Comparison of ENCODE assay signal across 10 cellular contexts in the genomic region with DNA sequence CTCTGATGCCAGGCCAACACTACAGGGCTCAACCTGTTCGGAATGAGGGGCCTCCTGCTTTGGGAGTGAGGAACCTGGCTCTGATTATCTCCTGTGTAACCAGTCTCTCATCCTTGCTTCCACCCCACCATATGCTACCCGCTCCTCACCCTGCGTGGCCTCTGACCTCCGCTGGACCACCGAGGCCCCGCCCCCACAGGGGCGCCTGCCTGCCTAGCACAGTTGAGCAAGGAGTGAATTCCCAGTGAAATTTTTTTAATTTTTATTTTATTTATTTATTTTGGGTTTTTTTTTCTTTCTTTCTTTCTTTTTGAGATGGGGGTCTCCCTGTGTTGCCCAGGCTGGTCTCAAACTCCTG. TPM values are rescaled to one million over a fixed set of nuclear protein-coding genes. Genes with fewer than 3 reads are reported as not detected.
A peak's percentile ranks its signal among the peaks of the same experiment; 100 is the strongest.
DNase-seq lines count a peak whose midpoint lies in the region; ATAC-seq and TF ChIP-seq lines count a peak whose summit lies in the region.
"Had no signal": no experiment of that assay in that cellular context is flagged by ENCODE, and none has a peak within 500 bp of the region (broad histone marks: within the 10 kb centered on the region; RNA-seq: fewer than 3 reads in every experiment).

No MANE protein-coding gene starts in this region.

- no peak overlapping the region for H2BK12ac ChIP-seq in mesenchymal stem cell (ENCODE audit: low read length in 2 of 2)

- H3K4me1 Mint-ChIP-seq in activated T-cell treated with anti-CD3 and anti-CD28 coated beads, Interleukin-2, amount 50 U/mL, for 72 hours (ENCODE audit: low read depth), result peaks cover 48% of the 10 kb centered on the region
- H3K4me1 Mint-ChIP-seq in activated CD8-positive, alpha-beta T cell treated with anti-CD3 and anti-CD28 coated beads, Interleukin-2, amount 10 ng/mL, durations not matched to agents 7 days and 5 days (ENCODE audit: low read depth), result peaks cover 44% of the 10 kb centered on the region

- H3K36me3 ChIP-seq in mesenchymal stem cell (ENCODE audit: control insufficient read depth in 1 of 2, insufficient read depth in 2 of 2, low read depth in 1 of 2, low read length in 2 of 2), result peaks cover 0 to 14% of the 10 kb centered on the region in 2 experiments
- H3K36me3 ChIP-seq in stomach smooth muscle (ENCODE audit: control insufficient read depth in 2 of 2, insufficient read depth in 2 of 2, low read length in 2 of 2), result no peaks in the 10 kb centered on the region

- POLR2A ChIA-PET in activated CD8-positive, alpha-beta T cell treated with anti-CD3 and anti-CD28 coated beads, Interleukin-2, amount 10 ng/mL, durations not matched to agents 7 days and 5 days (lab: Charles Lee), result interaction anchor here (1.1 kb wide), 1 partner anchor 113 kb away, joined by 4 read pairs; no protein-coding TSS in a partner anchor

- no peak overlapping the region for H2AFZ ChIP-seq in mesenchymal stem cell (ENCODE audit: low read depth, low read length)

- WGBS in mesenchymal stem cell, result 90% methylated on average over 2 of the region's 7 CpGs

- H3K36me3 Mint-ChIP-seq in activated T-cell treated with anti-CD3 and anti-CD28 coated beads, Interleukin-2, amount 50 U/mL, for 72 hours (ENCODE audit: insufficient read depth in 2 of 2), result peaks cover 8 to 10% of the 10 kb centered on the region in 2 donors
- peaks cover 11% of the 10 kb centered on the region for H3K36me3 Mint-ChIP-seq in activated CD8-positive, alpha-beta T cell treated with anti-CD3 and anti-CD28 coated beads, Interleukin-2, amount 10 ng/mL, durations not matched to agents 7 days and 5 days (ENCODE audit: low read depth)

- H3K27me3 Mint-ChIP-seq in activated T-cell treated with anti-CD3 and anti-CD28 coated beads, Interleukin-2, amount 50 U/mL, for 72 hours (ENCODE audit: low read depth), result no peaks in the 10 kb centered on the region
- peaks cover 3% of the 10 kb centered on the region for H3K27me3 Mint-ChIP-seq in activated CD8-positive, alpha-beta T cell treated with anti-CD3 and anti-CD28 coated beads, Interleukin-2, amount 10 ng/mL, durations not matched to agents 7 days and 5 days (ENCODE audit: low read depth)

- no peak overlapping the region for H2BK120ac ChIP-seq in mesenchymal stem cell (ENCODE audit: low read depth, low read length)

- no peak overlapping the region for H4K8ac ChIP-seq in mesenchymal stem cell (ENCODE audit: low read length)

- H2AK5ac ChIP-seq in mesenchymal stem cell (ENCODE audit: low read length, severe bottlenecking), result no peak overlapping the region

- no peak overlapping the region for H4K91ac ChIP-seq in mesenchymal stem cell (ENCODE audit: low read length)

- H3K23ac ChIP-seq in mesenchymal stem cell (ENCODE audit: low read length in 2 of 2), result no peak overlapping the region

- H3K27me3 ChIP-seq in mesenchymal stem cell (ENCODE audit: control insufficient read depth in 1 of 2, insufficient read depth in 1 of 2, low read length in 2 of 2), result peaks cover 0 to 11% of the 10 kb centered on the region in 2 experiments
- peaks cover 14 to 25% of the 10 kb centered on the region in 2 donors for H3K27me3 ChIP-seq in stomach smooth muscle (ENCODE audit: control insufficient read depth in 1 of 2, insufficient read depth in 2 of 2, low read length in 2 of 2)

- H3K79me1 ChIP-seq in mesenchymal stem cell (replicated peaks; ENCODE audit: low read length, poor library complexity, severe bottlenecking), result peaks cover 20% of the 10 kb centered on the region

- peak overlapping the region in 1 of 2 experiments; percentile 85 for H3K4me3 ChIP-seq in mesenchymal stem cell (ENCODE audit: insufficient read depth in 1 of 2, low read depth in 1 of 2, low read length in 2 of 2)
- peak overlapping the region in 1 of 2 donors; percentile 78 for H3K4me3 ChIP-seq in stomach smooth muscle (ENCODE audit: low read length in 2 of 2)

- H3K18ac ChIP-seq in mesenchymal stem cell (ENCODE audit: low read depth in 1 of 2, low read length in 2 of 2), result no peak overlapping the region

- H2BK5ac ChIP-seq in mesenchymal stem cell (ENCODE audit: low read depth, low read length, poor library complexity, severe bottlenecking), result no peak overlapping the region

- DNase-seq in activated T-cell treated with anti-CD3 and anti-CD28 coated beads, Interleukin-2, amount 50 U/mL, for 72 hours, result no peak
- no peak for DNase-seq in activated T-cell treated with anti-CD3 and anti-CD28 coated beads, Interleukin-2, amount 50 U/mL, for 1 hour
- no peak for DNase-seq in activated CD8-positive, alpha-beta T cell treated with anti-CD3 and anti-CD28 coated beads, Interleukin-2, amount 10 ng/mL, durations not matched to agents 7 days and 5 days
- DNase-seq in mesenchymal stem cell, result no peak
- no peak for DNase-seq in GM13977 (ENCODE audit: low spot score)
- DNase-seq: activated effector memory CD4-positive, alpha-beta T cell treated with Interleukin-2 at 50 U/mL for 16 hours; NCI-H446 treated with DMSO at 0.1 percent for 48 hours had no signal

- H3K4me1 ChIP-seq in mesenchymal stem cell (ENCODE audit: control insufficient read depth, insufficient read depth, low read depth, low read length), result peaks cover 36% of the 10 kb centered on the region
- peaks cover 38% of the 10 kb centered on the region for H3K4me1 ChIP-seq in stomach smooth muscle (ENCODE audit: control insufficient read depth, insufficient read depth, low read length)

- H3K14ac ChIP-seq in mesenchymal stem cell (ENCODE audit: low read length in 2 of 2), result no peak overlapping the region

- H3K9me3 Mint-ChIP-seq in activated T-cell treated with anti-CD3 and anti-CD28 coated beads, Interleukin-2, amount 50 U/mL, for 72 hours, result no peaks in the 10 kb centered on the region
- H3K9me3 Mint-ChIP-seq in activated CD8-positive, alpha-beta T cell treated with anti-CD3 and anti-CD28 coated beads, Interleukin-2, amount 10 ng/mL, durations not matched to agents 7 days and 5 days (ENCODE audit: insufficient read depth), result no peaks in the 10 kb centered on the region

- no peak overlapping the region for H2BK15ac ChIP-seq in mesenchymal stem cell (ENCODE audit: low read depth, poor library complexity, severe bottlenecking)

- ATAC-seq in activated T-cell treated with anti-CD3 and anti-CD28 coated beads, Interleukin-2, amount 50 U/mL, for 72 hours (replicated peaks in 1 of 2), result no peak
- no peak for ATAC-seq in activated CD8-positive, alpha-beta T cell treated with anti-CD3 and anti-CD28 coated beads, Interleukin-2, amount 10 ng/mL, durations not matched to agents 7 days and 5 days
- ATAC-seq in GM21423 (IDR thresholded peaks at IDR 0.05; ENCODE audit: unreplicated experiment) (no peak), HG03521 (IDR thresholded peaks at IDR 0.05; ENCODE audit: unreplicated experiment) (no peak)

- H3K27ac Mint-ChIP-seq in activated T-cell treated with anti-CD3 and anti-CD28 coated beads, Interleukin-2, amount 50 U/mL, for 72 hours, result peak overlapping the region; percentile 84
- peak overlapping the region; percentile 87 for H3K27ac Mint-ChIP-seq in activated CD8-positive, alpha-beta T cell treated with anti-CD3 and anti-CD28 coated beads, Interleukin-2, amount 10 ng/mL, durations not matched to agents 7 days and 5 days

- no peaks in the 10 kb centered on the region for H3K9me3 ChIP-seq in mesenchymal stem cell (ENCODE audit: control insufficient read depth, low read length)
- no peaks in the 10 kb centered on the region for H3K9me3 ChIP-seq in stomach smooth muscle (ENCODE audit: control insufficient read depth in 2 of 2, low read length in 2 of 2)

- no peak for TF ChIP-seq CTCF in GM13977 (IDR thresholded peaks at IDR 0.05; ENCODE audit: extremely low read depth, insufficient read depth, missing control alignments)

- CTCF ChIA-PET in activated CD8-positive, alpha-beta T cell treated with anti-CD3 and anti-CD28 coated beads, Interleukin-2, amount 10 ng/mL, durations not matched to agents 7 days and 5 days (lab: Charles Lee), result interaction anchor here (1.9 kb wide), 1 partner anchor 13 kb away, joined by 13 read pairs; no protein-coding TSS in a partner anchor

- in situ Hi-C loops in GM13977 (cut with MboI; ENCODE audit: low pct_unique_long_range_greater_than_20kb, low sequenced_read_pairs, unreplicated experiment), result no loop called here

- no peak overlapping the region for H3K4ac ChIP-seq in mesenchymal stem cell (ENCODE audit: low read depth in 1 of 2, low read length in 2 of 2)

- no peak overlapping the region for H3K4me2 ChIP-seq in mesenchymal stem cell (ENCODE audit: low read length, poor library complexity, severe bottlenecking)

- H3K9ac ChIP-seq in mesenchymal stem cell (ENCODE audit: low read length) (peak overlapping the region; percentile 87), stomach smooth muscle (ENCODE audit: low read length in 2 of 2) (no peak overlapping the region)

- peak overlapping the region; percentile 79 to 89 for H3K4me3 Mint-ChIP-seq in activated T-cell treated with anti-CD3 and anti-CD28 coated beads, Interleukin-2, amount 50 U/mL, for 72 hours
- peak overlapping the region; percentile 90 for H3K4me3 Mint-ChIP-seq in activated CD8-positive, alpha-beta T cell treated with anti-CD3 and anti-CD28 coated beads, Interleukin-2, amount 10 ng/mL, durations not matched to agents 7 days and 5 days

- H3K27ac ChIP-seq in mesenchymal stem cell (ENCODE audit: low read length, poor library complexity, severe bottlenecking), result no peak overlapping the region
- H3K27ac ChIP-seq in stomach smooth muscle (ENCODE audit: low read length), result peak overlapping the region; percentile 64

RNA-seq across cellular contexts. Expression of gene GNB1, which starts 1.9 kb away (rescaled TPM):
- total RNA-seq in activated T-cell treated with anti-CD3 and anti-CD28 coated beads, Interleukin-2, amount 50 U/mL, for 72 hours, result 100 to 1,000 TPM; 350 to 418 TPM
- total RNA-seq in activated CD8-positive, alpha-beta T cell treated with anti-CD3 and anti-CD28 coated beads, Interleukin-2, amount 10 ng/mL, durations not matched to agents 7 days and 5 days, result 100 to 1,000 TPM; 398 TPM
- 252 TPM for polyA plus RNA-seq in mesenchymal stem cell (2013, experiment 1 of 2)
- 253 TPM for polyA plus RNA-seq in mesenchymal stem cell (2013, experiment 2 of 2)

RNA-seq across cellular contexts. Expression of gene CALML6, which starts 22.3 kb away (rescaled TPM):
- total RNA-seq in activated T-cell treated with anti-CD3 and anti-CD28 coated beads, Interleukin-2, amount 50 U/mL, for 72 hours, result 1 to 10 TPM; 1.8 TPM
- under 1 TPM; 0.21 to 0.42 TPM for total RNA-seq in activated CD8-positive, alpha-beta T cell treated with anti-CD3 and anti-CD28 coated beads, Interleukin-2, amount 10 ng/mL, durations not matched to agents 7 days and 5 days
- polyA plus RNA-seq in mesenchymal stem cell (2013, experiment 1 of 2), result 0.25 TPM
- polyA plus RNA-seq in mesenchymal stem cell (2013, experiment 2 of 2), result 0.25 TPM

RNA-seq across cellular contexts. Expression of gene TMEM52, which starts 26.3 kb away (rescaled TPM):
- 1 to 10 TPM in 1 of 2 donors, under 1 TPM in 1; 0.88 to 1.0 TPM for total RNA-seq in activated T-cell treated with anti-CD3 and anti-CD28 coated beads, Interleukin-2, amount 50 U/mL, for 72 hours
- under 1 TPM in 1 of 2 experiments, not detected in 1; 0.70 TPM for total RNA-seq in activated CD8-positive, alpha-beta T cell treated with anti-CD3 and anti-CD28 coated beads, Interleukin-2, amount 10 ng/mL, durations not matched to agents 7 days and 5 days
- 0.95 TPM for polyA plus RNA-seq in mesenchymal stem cell (2013, experiment 1 of 2)
- 1.1 TPM for polyA plus RNA-seq in mesenchymal stem cell (2013, experiment 2 of 2)
